Comparison of ENCODE assay signal across 9 cellular contexts in the genomic region with DNA sequence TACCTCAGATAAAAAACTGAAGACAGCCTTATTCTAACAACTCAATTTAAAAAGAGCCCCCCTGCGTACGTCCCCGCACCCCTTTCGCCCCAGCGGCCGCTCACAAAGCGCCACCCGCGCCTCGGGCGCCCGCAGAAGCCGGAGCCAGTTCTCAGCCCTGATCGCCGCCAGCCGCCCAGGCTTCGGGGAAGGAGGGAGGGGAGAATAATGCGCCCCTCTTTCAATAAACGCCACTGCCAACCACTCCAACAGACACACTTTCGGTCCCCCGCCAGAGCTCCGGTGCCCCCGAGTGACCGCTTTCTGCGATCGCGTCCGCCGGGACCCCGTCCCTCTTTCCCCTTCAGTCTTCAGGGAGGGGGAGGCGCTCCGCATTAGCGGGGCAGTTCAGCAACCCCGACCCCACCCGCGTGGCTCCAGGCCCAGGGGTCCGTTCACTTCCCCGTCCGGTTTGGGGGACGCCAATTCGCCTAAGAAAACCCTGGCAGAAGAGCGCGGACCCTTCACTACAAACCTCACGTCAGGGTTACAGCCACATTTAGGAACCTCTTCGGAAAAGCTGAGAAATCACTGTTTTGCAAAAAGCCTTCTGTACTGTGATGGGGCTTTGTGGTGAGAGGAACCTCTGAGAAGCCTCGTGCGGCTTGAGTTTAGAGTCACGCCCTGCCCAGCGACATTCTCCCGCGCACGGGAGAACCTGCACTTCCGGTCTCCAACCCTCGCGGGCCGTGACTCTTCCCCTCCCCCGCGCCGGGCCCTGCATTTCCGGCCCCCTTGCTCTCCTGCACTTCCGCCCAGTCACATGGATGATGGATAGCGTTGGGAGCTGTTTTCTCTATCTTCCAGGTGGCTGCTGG. TPM values are rescaled to one million over a fixed set of nuclear protein-coding genes. Genes with fewer than 3 reads are reported as not detected.
A peak's percentile ranks its signal among the peaks of the same experiment; 100 is the strongest.
DNase-seq lines count a peak whose midpoint lies in the region; ATAC-seq and TF ChIP-seq lines count a peak whose summit lies in the region.
"Had no signal": no experiment of that assay in that cellular context is flagged by ENCODE, and none has a peak within 500 bp of the region (broad histone marks: within the 10 kb centered on the region; RNA-seq: fewer than 3 reads in every experiment).

No MANE protein-coding gene starts in this region.

- ATAC-seq in HG03159 (IDR thresholded peaks at IDR 0.05; ENCODE audit: unreplicated experiment): peak; percentile 57

- H3K27me3 ChIP-seq in neural cell (ENCODE audit: insufficient read depth, low read depth, low read length) (no peaks in the 10 kb centered on the region), spleen (replicated peaks in 1 of 7) (peaks cover 0 to 72% (median 58%) of the 10 kb centered on the region in 7 donors)

- 5 to 18% (median 7%) methylated on average over 50 to 62 of the region's 62 CpGs for WGBS in spleen, 5 donors

- peak overlapping the region; percentile 95 for H3K9ac ChIP-seq in neural cell (ENCODE audit: low read length)

- no peak for TF ChIP-seq POLR2A in spleen (IDR thresholded peaks at IDR 0.05)

- H3K79me2 ChIP-seq in neural cell (replicated peaks; ENCODE audit: insufficient read depth, low read length): peaks cover 100% of the 10 kb centered on the region

- H3K4me3 ChIP-seq in neural cell (ENCODE audit: low read length) (peak overlapping the region; percentile 89), spleen (peak overlapping the region in 4 of 8 donors; percentile 4 to 45 (median 16))

- peaks cover 17% of the 10 kb centered on the region for H3K36me3 ChIP-seq in neural cell (ENCODE audit: insufficient read depth, low read length)
- H3K36me3 ChIP-seq in spleen: no peaks in the 10 kb centered on the region

- H3F3A ChIP-seq in neural cell (ENCODE audit: insufficient read depth, low read length, poor library complexity, severe bottlenecking): peaks cover 23% of the 10 kb centered on the region

- peak overlapping the region; percentile 80 for H3K4me2 ChIP-seq in neural cell (ENCODE audit: low read length)

- intact Hi-C loops in spleen (cut with DNase I; ENCODE audit: low total_unique reads): no loop called here

- peaks cover 0 to 12% (median 8%) of the 10 kb centered on the region in 6 donors for H3K4me1 ChIP-seq in spleen

- H2AFZ ChIP-seq in neural cell (ENCODE audit: low read depth, low read length): no peak overlapping the region

- DNase-seq in COLO668 (lab: John Stamatoyannopoulos, UW; ENCODE audit: unreplicated experiment) (peak; percentile 88), germinal center (ENCODE audit: low spot score) (no peak), NCI-H1105 (lab: John Stamatoyannopoulos, UW) (no peak), spleen (no peak)
- DNase-seq in stimulated activated CD4-positive, alpha-beta T cell treated with anti-CD3 and anti-CD28 coated beads, Interleukin-12 subunit alpha, Interleukin-12 subunit beta, amount 100 ng/mL, for 4 hours: no peak
- DNase-seq: activated CD4-positive, alpha-beta T cell treated with anti-CD3 and anti-CD28 coated beads for 1 hour had no signal

- H3K27ac ChIP-seq in cingulate gyrus (ENCODE audit: low read depth, low read length) (peak overlapping the region; percentile 90), neural cell (ENCODE audit: low read length) (peak overlapping the region; percentile 100), spleen (no peak overlapping the region)

- TF ChIP-seq EP300 in neural cell (conservative IDR thresholded peaks at IDR 0.05; ENCODE audit: poor library complexity, severe bottlenecking): no peak

- H4K20me1 ChIP-seq in neural cell (ENCODE audit: insufficient read depth): no peaks in the 10 kb centered on the region

- TF ChIP-seq RAD21 in neural cell (conservative IDR thresholded peaks at IDR 0.05): no peak

- no peak for TF ChIP-seq CTCF in neural cell (IDR thresholded peaks at IDR 0.05; ENCODE audit: poor library complexity, severe bottlenecking)
- no peak for TF ChIP-seq CTCF in spleen (IDR thresholded peaks at IDR 0.05 in 8 of 11, conservative IDR thresholded peaks at IDR 0.05 in 3 of 11)

- no peaks in the 10 kb centered on the region for H3K9me2 ChIP-seq in neural cell (ENCODE audit: insufficient read depth, low read length)

- H3K9me3 ChIP-seq in neural cell (ENCODE audit: low read length) (no peaks in the 10 kb centered on the region), spleen (peaks cover 0 to 10% (median 2%) of the 10 kb centered on the region in 8 donors)

TF ChIP-seq in neural cell, 6 proteins besides CTCF, POLR2A, EP300 and RAD21:
- TF ChIP-seq, protein P1, sequence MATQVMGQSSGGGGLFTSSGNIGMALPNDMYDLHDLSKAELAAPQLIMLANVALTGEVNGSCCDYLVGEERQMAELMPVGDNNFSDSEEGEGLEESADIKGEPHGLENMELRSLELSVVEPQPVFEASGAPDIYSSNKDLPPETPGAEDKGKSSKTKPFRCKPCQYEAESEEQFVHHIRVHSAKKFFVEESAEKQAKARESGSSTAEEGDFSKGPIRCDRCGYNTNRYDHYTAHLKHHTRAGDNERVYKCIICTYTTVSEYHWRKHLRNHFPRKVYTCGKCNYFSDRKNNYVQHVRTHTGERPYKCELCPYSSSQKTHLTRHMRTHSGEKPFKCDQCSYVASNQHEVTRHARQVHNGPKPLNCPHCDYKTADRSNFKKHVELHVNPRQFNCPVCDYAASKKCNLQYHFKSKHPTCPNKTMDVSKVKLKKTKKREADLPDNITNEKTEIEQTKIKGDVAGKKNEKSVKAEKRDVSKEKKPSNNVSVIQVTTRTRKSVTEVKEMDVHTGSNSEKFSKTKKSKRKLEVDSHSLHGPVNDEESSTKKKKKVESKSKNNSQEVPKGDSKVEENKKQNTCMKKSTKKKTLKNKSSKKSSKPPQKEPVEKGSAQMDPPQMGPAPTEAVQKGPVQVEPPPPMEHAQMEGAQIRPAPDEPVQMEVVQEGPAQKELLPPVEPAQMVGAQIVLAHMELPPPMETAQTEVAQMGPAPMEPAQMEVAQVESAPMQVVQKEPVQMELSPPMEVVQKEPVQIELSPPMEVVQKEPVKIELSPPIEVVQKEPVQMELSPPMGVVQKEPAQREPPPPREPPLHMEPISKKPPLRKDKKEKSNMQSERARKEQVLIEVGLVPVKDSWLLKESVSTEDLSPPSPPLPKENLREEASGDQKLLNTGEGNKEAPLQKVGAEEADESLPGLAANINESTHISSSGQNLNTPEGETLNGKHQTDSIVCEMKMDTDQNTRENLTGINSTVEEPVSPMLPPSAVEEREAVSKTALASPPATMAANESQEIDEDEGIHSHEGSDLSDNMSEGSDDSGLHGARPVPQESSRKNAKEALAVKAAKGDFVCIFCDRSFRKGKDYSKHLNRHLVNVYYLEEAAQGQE (IDR thresholded peaks at IDR 0.05; ENCODE audit: borderline replicate concordance): peak; percentile 56
- TF ChIP-seq TAF1 (IDR thresholded peaks at IDR 0.05; ENCODE audit: low read depth) (no peak), SMC3 (conservative IDR thresholded peaks at IDR 0.05; ENCODE audit: poor library complexity) (peak; percentile 11), MXI1 (conservative IDR thresholded peaks at IDR 0.05; ENCODE audit: poor library complexity, severe bottlenecking) (no peak), EZH2 (IDR thresholded peaks at IDR 0.05; ENCODE audit: borderline replicate concordance, insufficient read depth, low read length, poor library complexity, severe bottlenecking) (no peak), POLR2AphosphoS5 (IDR thresholded peaks at IDR 0.05) (peak; percentile 66)

RNA-seq across cellular contexts. Expression of gene FOXG1, which starts 18.7 kb away (rescaled TPM):
- polyA plus RNA-seq in neural cell (53.5 and 54.0 TPM in 2 replicates), spleen (under 1 TPM; 0.03 to 0.05 (median 0.04) TPM)
- polyA minus RNA-seq in neural cell: 66.0 and 87.2 TPM in 2 replicates
- under 1 TPM in 1 of 7 donors, not detected in 6; 0.12 TPM for total RNA-seq in spleen

Comparison
In these comparisons a context has a peak if more than half of its experiments do, and no peak if none do; other contexts are left out.
1. H3K27ac ChIP-seq: peak in cingulate gyrus (single experiment) and neural cell (single experiment); none in spleen (0 of 8).
2. RNA of gene FOXG1, which starts 18.7 kb away (polyA plus RNA-seq): 53.5 to 54.0 TPM in neural cell; 0.03 to 0.05 TPM in spleen; every median in the first group is over 10 times any median in the second.